In the genomic region with DNA sequence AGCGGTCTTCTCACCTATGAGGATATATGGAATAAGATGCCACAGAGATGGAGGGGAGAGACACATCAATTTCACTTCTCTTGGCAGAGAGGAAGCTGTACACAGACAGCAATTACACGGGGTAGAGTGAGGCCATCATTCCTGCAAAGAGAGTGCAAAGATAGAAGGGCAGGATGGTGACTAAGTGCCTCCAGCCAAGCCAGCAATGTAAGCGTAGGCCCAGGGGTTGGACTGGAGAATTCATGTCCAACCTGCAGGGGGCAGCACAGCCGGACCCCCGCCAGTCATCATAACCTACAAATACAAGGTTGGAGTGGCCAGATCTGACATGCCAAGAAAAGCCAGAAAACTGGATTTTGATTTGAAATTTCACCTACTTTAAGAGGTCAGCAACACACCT, we compare ENCODE assay signal across 1 cellular context.
A peak's percentile ranks its signal among the peaks of the same experiment; 100 is the strongest.
TF ChIP-seq lines count a peak whose summit lies in the region.

No MANE protein-coding gene starts in this region.

TF ChIP-seq in H1, 55 proteins besides CTCF, POLR2A, EP300 and RAD21:
- 0 out of 2 replicates have a peak, but pooled peaks have one; percentile 29 for TF ChIP-seq JUND (IDR thresholded peaks at IDR 0.05; ENCODE audit: low read length)
- TF ChIP-seq, protein P1, sequence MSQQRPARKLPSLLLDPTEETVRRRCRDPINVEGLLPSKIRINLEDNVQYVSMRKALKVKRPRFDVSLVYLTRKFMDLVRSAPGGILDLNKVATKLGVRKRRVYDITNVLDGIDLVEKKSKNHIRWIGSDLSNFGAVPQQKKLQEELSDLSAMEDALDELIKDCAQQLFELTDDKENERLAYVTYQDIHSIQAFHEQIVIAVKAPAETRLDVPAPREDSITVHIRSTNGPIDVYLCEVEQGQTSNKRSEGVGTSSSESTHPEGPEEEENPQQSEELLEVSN (IDR thresholded peaks at IDR 0.05) = no peak
- TF ChIP-seq NRF1 (IDR thresholded peaks at IDR 0.05; ENCODE audit: low read depth, low read length) = no peak
